In the genomic region with DNA sequence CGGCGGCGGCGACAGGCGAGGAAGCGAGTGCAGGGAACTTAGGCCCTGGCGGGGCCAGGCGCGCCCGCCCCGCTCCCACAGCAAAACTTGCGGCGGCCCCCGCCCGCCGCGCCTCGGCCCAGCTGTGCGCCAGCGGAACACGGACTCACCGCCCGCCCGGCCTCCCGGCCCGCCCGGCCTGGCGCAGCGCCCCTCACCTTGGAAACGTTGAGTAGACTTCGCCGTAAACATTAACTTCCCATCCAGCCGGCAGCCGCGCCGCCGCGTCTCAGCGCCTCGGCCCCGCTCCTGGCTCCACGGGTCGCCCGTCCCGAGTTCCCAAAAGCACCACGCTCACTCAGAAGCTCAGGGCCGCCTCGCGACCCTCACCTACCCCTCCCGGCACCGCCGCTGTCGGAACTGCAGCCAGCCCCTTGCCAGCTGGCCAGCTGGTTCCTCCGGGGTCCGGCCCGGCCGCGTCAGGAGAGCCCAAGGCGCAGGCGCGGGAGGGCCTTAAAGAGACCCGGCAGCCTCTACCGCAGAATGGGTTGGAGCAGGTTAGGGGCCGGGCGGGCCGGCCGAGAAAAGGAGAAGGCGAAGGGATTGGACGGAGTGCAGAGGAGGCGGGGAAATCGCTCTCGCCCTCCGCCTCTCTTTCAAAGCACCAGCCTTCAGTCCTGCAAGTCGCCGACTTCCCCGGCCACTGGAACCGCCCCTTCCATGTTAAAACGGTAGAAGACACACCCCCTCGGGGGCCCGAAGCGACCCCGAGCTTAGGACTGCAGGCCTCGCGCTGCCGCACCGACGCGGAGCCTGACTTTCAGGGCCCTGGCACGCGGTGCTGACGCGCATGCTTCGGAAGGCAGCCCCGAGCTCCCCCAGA, we compare ENCODE assay signal across 8 cellular contexts. TPM values are rescaled to one million over a fixed set of nuclear protein-coding genes. Genes with fewer than 3 reads are reported as not detected.
DNase-seq lines count a peak whose midpoint lies in the region; ATAC-seq and TF ChIP-seq lines count a peak whose summit lies in the region.

A gene (minus strand): TSS at position 470 of the 862 bp plus-strand sequence. CDS start 48,562 bp downstream, outside the sequence.

- peak within 1 kb of the TSS; percentile 84 for H3K4me3 Mint-ChIP-seq in GM23338
- peak within 1 kb of the TSS; percentile 87 for H3K4me3 Mint-ChIP-seq in natural killer cell

- intact Hi-C loops in natural killer cell (cut with micrococcal nuclease): no loop called here

- no peaks in the 10 kb centered on the region for H3K36me3 ChIP-seq in GM23338 (ENCODE audit: insufficient read depth)

- H2AFZ ChIP-seq in GM23338: peak within 1 kb of the TSS; percentile 92

- no peaks in the 10 kb centered on the region; the same call in 1 of the 2 replicates for H4K20me1 ChIP-seq in GM23338 (replicated peaks; ENCODE audit: insufficient read depth)

- DNase-seq in EL (peak; percentile 98), GM23338 (ENCODE audit: low spot score) (peak; percentile 99), Kasumi-1 (lab: John Stamatoyannopoulos, UW) (peak; percentile 98), RPMI8226 (peak; percentile 92), fibroblast of peridontal ligament (ENCODE audit: extremely low read depth) (peak; percentile 93), natural killer cell (peak; percentile 40)
- peak; percentile 48 for DNase-seq in activated T-helper 9 cell treated with anti-CD3 and anti-CD28 coated beads, Interleukin-2, amount 50 U/mL, for 16 hours (ENCODE audit: low read depth)
- peak; percentile 60 for DNase-seq in stimulated activated naive CD4-positive, alpha-beta T cell treated with Interleukin-2 at 50 U/mL for 16 hours (lab: John Stamatoyannopoulos, UW)

- no peak within 1 kb of the TSS for H3K27ac ChIP-seq in GM23338 (ENCODE audit: low read depth)

- H3K4me1 Mint-ChIP-seq in GM23338 (peaks cover 15% of the 10 kb centered on the region), natural killer cell (peaks cover 9 to 24% of the 10 kb centered on the region in 2 donors)

- peaks cover 23% of the 10 kb centered on the region for H3K27me3 ChIP-seq in GM23338 (ENCODE audit: insufficient read depth)

- no peaks in the 10 kb centered on the region for H3F3A ChIP-seq in GM23338 (replicated peaks; ENCODE audit: low read depth)

- H3K4me2 ChIP-seq in GM23338: peak within 1 kb of the TSS; percentile 96

- H3K9me2 ChIP-seq in GM23338 (ENCODE audit: insufficient read depth): no peaks in the 10 kb centered on the region

- TF ChIP-seq CTCF in GM23338 (conservative IDR thresholded peaks at IDR 0.05; ENCODE audit: low read depth in 2 of 2): no peak
- TF ChIP-seq CTCF in natural killer cell (IDR thresholded peaks at IDR 0.05): no peak

- H3K9me3 Mint-ChIP-seq in GM23338 (peaks cover 4% of the 10 kb centered on the region; the same call in 2 of the 3 replicates), natural killer cell (no peaks in the 10 kb centered on the region)

- no peak within 1 kb of the TSS for H3K27ac Mint-ChIP-seq in GM23338
- H3K27ac Mint-ChIP-seq in natural killer cell: peak within 1 kb of the TSS in 1 of 2 donors; percentile 56

- peaks cover 5% of the 10 kb centered on the region for H3K4me1 ChIP-seq in GM23338 (ENCODE audit: insufficient read depth)

- H3K4me3 ChIP-seq in GM23338: peak within 1 kb of the TSS; percentile 74

- H3K27me3 Mint-ChIP-seq in GM23338 (ENCODE audit: insufficient read depth, low read depth, poor library complexity) (peaks cover 22% of the 10 kb centered on the region), natural killer cell (ENCODE audit: low read depth in 2 of 2) (peaks cover 35 to 37% of the 10 kb centered on the region in 2 donors)

- peaks cover 38% of the 10 kb centered on the region for H3K79me2 ChIP-seq in GM23338 (replicated peaks; ENCODE audit: insufficient read depth)

- H3K36me3 Mint-ChIP-seq in GM23338 (ENCODE audit: low read depth) (no peaks in the 10 kb centered on the region), natural killer cell (no peaks in the 10 kb centered on the region)

- peak; percentile 95 for ATAC-seq in GM23338
- peak; percentile 80 to 90 (median 81) for ATAC-seq in natural killer cell

TF ChIP-seq in GM23338, 12 proteins besides CTCF, POLR2A, EP300 and RAD21:
- peak; percentile 87 for TF ChIP-seq POLR2AphosphoS5 (IDR thresholded peaks at IDR 0.05; ENCODE audit: low read depth)
- TF ChIP-seq, protein P1, sequence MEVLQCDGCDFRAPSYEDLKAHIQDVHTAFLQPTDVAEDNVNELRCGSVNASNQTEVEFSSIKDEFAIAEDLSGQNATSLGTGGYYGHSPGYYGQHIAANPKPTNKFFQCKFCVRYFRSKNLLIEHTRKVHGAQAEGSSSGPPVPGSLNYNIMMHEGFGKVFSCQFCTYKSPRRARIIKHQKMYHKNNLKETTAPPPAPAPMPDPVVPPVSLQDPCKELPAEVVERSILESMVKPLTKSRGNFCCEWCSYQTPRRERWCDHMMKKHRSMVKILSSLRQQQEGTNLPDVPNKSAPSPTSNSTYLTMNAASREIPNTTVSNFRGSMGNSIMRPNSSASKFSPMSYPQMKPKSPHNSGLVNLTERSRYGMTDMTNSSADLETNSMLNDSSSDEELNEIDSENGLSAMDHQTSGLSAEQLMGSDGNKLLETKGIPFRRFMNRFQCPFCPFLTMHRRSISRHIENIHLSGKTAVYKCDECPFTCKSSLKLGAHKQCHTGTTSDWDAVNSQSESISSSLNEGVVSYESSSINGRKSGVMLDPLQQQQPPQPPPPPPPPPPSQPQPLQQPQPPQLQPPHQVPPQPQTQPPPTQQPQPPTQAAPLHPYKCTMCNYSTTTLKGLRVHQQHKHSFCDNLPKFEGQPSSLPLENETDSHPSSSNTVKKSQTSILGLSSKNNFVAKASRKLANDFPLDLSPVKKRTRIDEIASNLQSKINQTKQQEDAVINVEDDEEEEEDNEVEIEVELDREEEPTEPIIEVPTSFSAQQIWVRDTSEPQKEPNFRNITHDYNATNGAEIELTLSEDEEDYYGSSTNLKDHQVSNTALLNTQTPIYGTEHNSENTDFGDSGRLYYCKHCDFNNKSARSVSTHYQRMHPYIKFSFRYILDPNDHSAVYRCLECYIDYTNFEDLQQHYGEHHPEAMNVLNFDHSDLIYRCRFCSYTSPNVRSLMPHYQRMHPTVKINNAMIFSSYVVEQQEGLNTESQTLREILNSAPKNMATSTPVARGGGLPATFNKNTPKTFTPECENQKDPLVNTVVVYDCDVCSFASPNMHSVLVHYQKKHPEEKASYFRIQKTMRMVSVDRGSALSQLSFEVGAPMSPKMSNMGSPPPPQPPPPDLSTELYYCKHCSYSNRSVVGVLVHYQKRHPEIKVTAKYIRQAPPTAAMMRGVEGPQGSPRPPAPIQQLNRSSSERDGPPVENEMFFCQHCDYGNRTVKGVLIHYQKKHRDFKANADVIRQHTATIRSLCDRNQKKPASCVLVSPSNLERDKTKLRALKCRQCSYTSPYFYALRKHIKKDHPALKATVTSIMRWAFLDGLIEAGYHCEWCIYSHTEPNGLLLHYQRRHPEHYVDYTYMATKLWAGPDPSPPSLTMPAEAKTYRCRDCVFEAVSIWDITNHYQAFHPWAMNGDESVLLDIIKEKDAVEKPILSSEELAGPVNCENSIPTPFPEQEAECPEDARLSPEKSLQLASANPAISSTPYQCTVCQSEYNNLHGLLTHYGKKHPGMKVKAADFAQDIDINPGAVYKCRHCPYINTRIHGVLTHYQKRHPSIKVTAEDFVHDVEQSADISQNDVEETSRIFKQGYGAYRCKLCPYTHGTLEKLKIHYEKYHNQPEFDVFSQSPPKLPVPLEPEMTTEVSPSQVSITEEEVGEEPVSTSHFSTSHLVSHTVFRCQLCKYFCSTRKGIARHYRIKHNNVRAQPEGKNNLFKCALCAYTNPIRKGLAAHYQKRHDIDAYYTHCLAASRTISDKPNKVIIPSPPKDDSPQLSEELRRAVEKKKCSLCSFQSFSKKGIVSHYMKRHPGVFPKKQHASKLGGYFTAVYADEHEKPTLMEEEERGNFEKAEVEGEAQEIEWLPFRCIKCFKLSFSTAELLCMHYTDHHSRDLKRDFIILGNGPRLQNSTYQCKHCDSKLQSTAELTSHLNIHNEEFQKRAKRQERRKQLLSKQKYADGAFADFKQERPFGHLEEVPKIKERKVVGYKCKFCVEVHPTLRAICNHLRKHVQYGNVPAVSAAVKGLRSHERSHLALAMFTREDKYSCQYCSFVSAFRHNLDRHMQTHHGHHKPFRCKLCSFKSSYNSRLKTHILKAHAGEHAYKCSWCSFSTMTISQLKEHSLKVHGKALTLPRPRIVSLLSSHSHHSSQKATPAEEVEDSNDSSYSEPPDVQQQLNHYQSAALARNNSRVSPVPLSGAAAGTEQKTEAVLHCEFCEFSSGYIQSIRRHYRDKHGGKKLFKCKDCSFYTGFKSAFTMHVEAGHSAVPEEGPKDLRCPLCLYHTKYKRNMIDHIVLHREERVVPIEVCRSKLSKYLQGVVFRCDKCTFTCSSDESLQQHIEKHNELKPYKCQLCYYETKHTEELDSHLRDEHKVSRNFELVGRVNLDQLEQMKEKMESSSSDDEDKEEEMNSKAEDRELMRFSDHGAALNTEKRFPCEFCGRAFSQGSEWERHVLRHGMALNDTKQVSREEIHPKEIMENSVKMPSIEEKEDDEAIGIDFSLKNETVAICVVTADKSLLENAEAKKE (CRISPR knock-in tag; IDR thresholded peaks at IDR 0.05): no peak
- peak; percentile 91 for TF ChIP-seq CREB1 (CRISPR knock-in tag; IDR thresholded peaks at IDR 0.05; ENCODE audit: low read depth)

RNA-seq across cellular contexts. Expression of the gene that starts here (rescaled TPM):
- 6.5 and 15.6 TPM in 2 replicates for total RNA-seq in GM23338 (2014; rRNA removed; shearing (Covaris generic))
- polyA plus RNA-seq in GM23338 (2016; fragmentation: Nextera tagmentation; extraction: Ambion mirVana): 16.7 and 24.8 TPM in 2 replicates
- total RNA-seq in natural killer cell: 1 to 10 TPM; 3.9 to 6.0 (median 5.5) TPM

Comparison
In these comparisons a context has a peak if more than half of its experiments do, and no peak if none do; other contexts are left out.
1. DNase-seq: peak in every context shown above with its lines; median percentile 99 in GM23338; 98 in EL; 98 in Kasumi-1; 93 in fibroblast of peridontal ligament; 92 in RPMI8226; 60 in stimulated activated naive CD4-positive, alpha-beta T cell treated with Interleukin-2 at 50 U/mL for 16 hours; 48 in activated T-helper 9 cell treated with anti-CD3 and anti-CD28 coated beads, Interleukin-2, amount 50 U/mL, for 16 hours; 40 in natural killer cell.